ENCODE assay signal across 8 cellular contexts in the genomic region with DNA sequence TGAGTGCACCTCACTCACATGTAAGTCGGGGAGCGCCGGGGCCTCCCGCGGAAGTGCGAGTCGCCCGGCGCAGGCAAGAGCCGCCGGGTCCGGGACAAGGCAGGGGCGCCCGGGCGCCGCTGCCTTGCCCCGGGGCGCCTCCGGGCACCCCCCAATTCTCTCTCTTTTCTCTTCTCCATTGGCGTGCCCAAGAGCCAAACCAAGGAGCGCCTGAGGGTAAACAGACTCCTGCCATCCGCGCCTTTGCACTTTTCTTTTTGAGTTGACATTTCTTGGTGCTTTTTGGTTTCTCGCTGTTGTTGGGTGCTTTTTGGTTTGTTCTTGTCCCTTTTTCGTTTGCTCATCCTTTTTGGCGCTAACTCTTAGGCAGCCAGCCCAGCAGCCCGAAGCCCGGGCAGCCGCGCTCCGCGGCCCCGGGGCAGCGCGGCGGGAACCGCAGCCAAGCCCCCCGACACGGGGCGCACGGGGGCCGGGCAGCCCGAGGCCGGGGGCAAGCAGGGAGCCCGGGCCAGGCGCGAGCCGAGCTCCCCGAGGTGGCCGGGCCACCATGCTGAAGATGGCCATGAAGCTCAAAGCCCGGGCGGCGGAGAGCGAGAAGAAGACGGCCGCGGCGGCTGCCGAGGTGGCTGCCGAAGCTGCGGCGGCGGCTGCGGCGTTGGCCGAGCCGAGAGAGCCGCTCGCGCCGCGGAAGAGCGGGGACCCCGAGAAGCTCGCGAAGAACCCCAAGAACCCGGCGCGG. TPM values are rescaled to one million over a fixed set of nuclear protein-coding genes. Genes with fewer than 3 reads are reported as not detected.
A peak's percentile ranks its signal among the peaks of the same experiment; 100 is the strongest.
DNase-seq lines count a peak whose midpoint lies in the region; ATAC-seq and TF ChIP-seq lines count a peak whose summit lies in the region.

No MANE protein-coding gene starts in this region.

- peak overlapping the region; percentile 92 for H3K4me3 Mint-ChIP-seq in activated naive CD8-positive, alpha-beta T cell
- H3K4me3 Mint-ChIP-seq in immature natural killer cell: peak overlapping the region; percentile 91 to 98 (median 94)

- intact Hi-C loops in Right ventricle myocardium inferior (cut with DNase I): loop anchor here (2.0 kb wide), 1 partner anchor 143 kb away; a partner anchor contains a TSS
- intact Hi-C loops in cardiac septum (cut with DNase I): loop anchor here (2.0 to 10.0 kb wide), 2 partner anchors 115 to 153 kb away; a partner anchor contains a TSS

- no peak for TF ChIP-seq CTCF in thoracic aorta (IDR thresholded peaks at IDR 0.05)

- no peaks in the 10 kb centered on the region for H3K27me3 Mint-ChIP-seq in activated naive CD8-positive, alpha-beta T cell
- H3K27me3 Mint-ChIP-seq in immature natural killer cell (ENCODE audit: low read depth in 3 of 3): peaks cover 9 to 20% (median 11%) of the 10 kb centered on the region in 3 donors

- H3K9me3 Mint-ChIP-seq in activated naive CD8-positive, alpha-beta T cell (ENCODE audit: low read depth): no peaks in the 10 kb centered on the region
- no peaks in the 10 kb centered on the region for H3K9me3 Mint-ChIP-seq in immature natural killer cell

- H3K4me3 ChIP-seq in thoracic aorta: peak overlapping the region; percentile 89

- H3K27ac ChIP-seq in thoracic aorta: peak overlapping the region; percentile 95 to 98

- no peaks in the 10 kb centered on the region for H3K36me3 ChIP-seq in thoracic aorta

- peaks cover 2% of the 10 kb centered on the region for H3K36me3 Mint-ChIP-seq in activated naive CD8-positive, alpha-beta T cell
- no peaks in the 10 kb centered on the region for H3K36me3 Mint-ChIP-seq in immature natural killer cell

- H3K27ac Mint-ChIP-seq in activated naive CD8-positive, alpha-beta T cell: peak overlapping the region; percentile 94
- peak overlapping the region; percentile 84 to 98 (median 96) for H3K27ac Mint-ChIP-seq in immature natural killer cell

- H3K27me3 ChIP-seq in thoracic aorta (replicated peaks; ENCODE audit: insufficient read depth): no peaks in the 10 kb centered on the region

- no peaks in the 10 kb centered on the region for H3K9me3 ChIP-seq in thoracic aorta

- H3K4me1 Mint-ChIP-seq in activated naive CD8-positive, alpha-beta T cell (ENCODE audit: low read depth): peaks cover 31% of the 10 kb centered on the region
- H3K4me1 Mint-ChIP-seq in immature natural killer cell: peaks cover 27 to 32% of the 10 kb centered on the region in 2 donors

- peaks cover 12 to 20% of the 10 kb centered on the region in 2 donors for H3K4me1 ChIP-seq in thoracic aorta (ENCODE audit: control insufficient read depth in 1 of 2, low read depth in 2 of 2)

- no peak for ATAC-seq in Right ventricle myocardium inferior
- ATAC-seq in thoracic aorta (ENCODE audit: insufficient number of reproducible peaks, low FRiP score, low read depth): no peak
- no peak for ATAC-seq in HG02840 (IDR thresholded peaks at IDR 0.05; ENCODE audit: low FRiP score, unreplicated experiment)
- ATAC-seq in HG03097 (IDR thresholded peaks at IDR 0.05; ENCODE audit: low FRiP score, unreplicated experiment): no peak

- DNase-seq in Right ventricle myocardium inferior (ENCODE audit: missing footprints): peak; percentile 63
- no peak for DNase-seq in cardiac septum (ENCODE audit: low spot score)
- peak in 2 of 3 donors; percentile 15 to 25 for DNase-seq in immature natural killer cell
- no peak for DNase-seq in thoracic aorta (ENCODE audit: low spot score)
- DNase-seq in dermis blood vessel endothelial cell: no peak

RNA-seq across cellular contexts. Expression of a gene that starts 37.0 kb away (rescaled TPM):
- total RNA-seq in Right ventricle myocardium inferior (1,475 TPM), cardiac septum (1,579 TPM), thoracic aorta (100 to 1,000 TPM; 742 to 943 TPM), dermis blood vessel endothelial cell (365 and 726 TPM in 2 replicates)
- polyA plus RNA-seq in immature natural killer cell: 100 to 1,000 TPM in 2 of 3 donors, 10 to 100 TPM in 1; 70.1 to 127 (median 107) TPM

RNA-seq across cellular contexts. Expression of a gene that starts 38.8 kb away (rescaled TPM):
- total RNA-seq in Right ventricle myocardium inferior: 0.38 TPM
- 0.75 TPM for total RNA-seq in cardiac septum
- polyA plus RNA-seq in immature natural killer cell: not detected
- total RNA-seq in thoracic aorta: under 1 TPM; 0.21 to 0.81 TPM
- total RNA-seq in dermis blood vessel endothelial cell: not detected in 2 replicates

Comparison
In these comparisons a context has a peak if more than half of its experiments do, and no peak if none do; other contexts are left out.
1. DNase-seq: peak in Right ventricle myocardium inferior (single experiment) and immature natural killer cell (2 of 3); none in cardiac septum (single experiment), thoracic aorta (single experiment) and dermis blood vessel endothelial cell (single experiment).